8 cellular contexts compared by ENCODE assay signal in the genomic region with DNA sequence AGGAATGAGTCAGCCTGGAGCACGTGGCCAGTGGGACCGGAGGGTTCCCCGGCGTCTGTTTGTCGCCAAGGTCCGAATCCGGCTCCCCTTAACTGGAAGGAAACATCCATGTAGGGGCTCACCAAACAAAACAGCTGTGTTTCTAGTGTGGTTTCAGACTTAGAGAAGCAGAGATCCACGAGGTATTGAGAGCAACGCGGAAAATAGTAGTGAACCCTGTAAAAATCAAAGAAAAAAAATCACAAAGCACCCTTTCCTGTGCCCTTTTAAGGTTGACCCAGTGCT. TPM values are rescaled to one million over a fixed set of nuclear protein-coding genes. Genes with fewer than 3 reads are reported as not detected.
DNase-seq lines count a peak whose midpoint lies in the region; ATAC-seq, FAIRE-seq and TF ChIP-seq lines count a peak whose summit lies in the region.

No MANE protein-coding gene starts in this region.

- H3K36me3 Mint-ChIP-seq in activated T-cell treated with anti-CD3 and anti-CD28 coated beads, Interleukin-2, amount 50 U/mL, for 72 hours (ENCODE audit: insufficient read depth in 2 of 2) = peaks cover 7 to 26% of the 10 kb centered on the region in 2 donors

- H3K4me3 ChIP-seq in GM12878 (peak overlapping the region; percentile 93), lung (peak overlapping the region; percentile 69), tibial nerve (peak overlapping the region; percentile 71 to 87 (median 79))

- no peaks in the 10 kb centered on the region for H3K9me3 Mint-ChIP-seq in activated T-cell treated with anti-CD3 and anti-CD28 coated beads, Interleukin-2, amount 50 U/mL, for 72 hours

- in situ Hi-C loops in GM12878 (cut with MboI) = loop anchor here (25.0 kb wide), 1 partner anchor 649 kb away; a partner anchor contains a TSS

- POLR2A ChIA-PET in GM12878 (lab: Charles Lee) = interaction anchor here (0.6 to 2.9 kb wide), 7 partner anchors 9 to 273 kb away, joined by 3 to 56 read pairs (median 7); a partner anchor contains a TSS

- H3K4me3 Mint-ChIP-seq in activated T-cell treated with anti-CD3 and anti-CD28 coated beads, Interleukin-2, amount 50 U/mL, for 72 hours = peak overlapping the region; percentile 94 to 97

- peaks cover 56% of the 10 kb centered on the region for H3K4me1 Mint-ChIP-seq in activated T-cell treated with anti-CD3 and anti-CD28 coated beads, Interleukin-2, amount 50 U/mL, for 72 hours (ENCODE audit: low read depth)

- peak overlapping the region; percentile 11; the same call in 1 of the 2 replicates for H2AFZ ChIP-seq in GM12878 (ENCODE audit: control insufficient read depth, low read depth, low read length)

- intact Hi-C loops in GM12878 (cut with micrococcal nuclease; ENCODE audit: unreplicated experiment) = loop anchor here (5.0 to 10.0 kb wide), 3 partner anchors 56 to 1352 kb away; a partner anchor contains a TSS

- SMC1A ChIA-PET in GM12878 (lab: Charles Lee; ENCODE audit: uncharacterized antibody, unreplicated experiment) = interaction anchor here (1.2 to 2.5 kb wide), 6 partner anchors 9 to 73 kb away, joined by 3 to 16 read pairs (median 6); no protein-coding TSS in a partner anchor

- H3K27me3 ChIP-seq in GM12878 (replicated peaks in 1 of 2; ENCODE audit: control insufficient read depth in 2 of 2, insufficient read depth in 2 of 2, low read length in 1 of 2) = no peaks in the 10 kb centered on the region
- no peaks in the 10 kb centered on the region for H3K27me3 ChIP-seq in lung (ENCODE audit: control insufficient read depth, insufficient read depth)
- H3K27me3 ChIP-seq in tibial nerve = no peaks in the 10 kb centered on the region

- H3K27ac ChIP-seq in GM12878 (ENCODE audit: control insufficient read depth, insufficient read depth) = peak overlapping the region; percentile 93
- peak overlapping the region; percentile 95 to 100 for H3K27ac ChIP-seq in lung (ENCODE audit: low read depth in 1 of 2, low read length in 1 of 2)
- H3K27ac ChIP-seq in tibial nerve = peak overlapping the region; percentile 51 to 98 (median 89)

- ATAC-seq in activated T-cell treated with anti-CD3 and anti-CD28 coated beads, Interleukin-2, amount 50 U/mL, for 72 hours (replicated peaks in 1 of 2) = no peak
- no peak for ATAC-seq in GM12878
- ATAC-seq in lung (ENCODE audit: insufficient read depth, low FRiP score) = no peak
- ATAC-seq in HG03095 (IDR thresholded peaks at IDR 0.05; ENCODE audit: unreplicated experiment) = no peak

- H4K20me1 ChIP-seq in GM12878 (ENCODE audit: control insufficient read depth, insufficient read depth) = peaks cover 3% of the 10 kb centered on the region; the same call in 1 of the 2 replicates

- TF ChIP-seq POLR2A in GM12878 (IDR thresholded peaks at IDR 0.05; ENCODE audit: low read depth, low read length) (no peak), tibial nerve (IDR thresholded peaks at IDR 0.05) (no peak)

- peak overlapping the region; percentile 98 for H3K9ac ChIP-seq in GM12878 (ENCODE audit: control insufficient read depth, insufficient read depth, low read length)

- peaks cover 39% of the 10 kb centered on the region for H3K79me2 ChIP-seq in GM12878 (ENCODE audit: control insufficient read depth, insufficient read depth, low read length)

- FAIRE-seq in GM12878 (lab: Jason Lieb, UNC) = no peak

- BruUV-seq in GM12878 (replicated peaks; lab: Mats Ljungman, UMichigan) = no TSS peak

- no peaks in the 10 kb centered on the region for H3K27me3 Mint-ChIP-seq in activated T-cell treated with anti-CD3 and anti-CD28 coated beads, Interleukin-2, amount 50 U/mL, for 72 hours (ENCODE audit: low read depth)

- DNase-seq in activated T-cell treated with anti-CD3 and anti-CD28 coated beads, Interleukin-2, amount 50 U/mL, for 72 hours = no peak
- no peak for DNase-seq in activated T-cell treated with anti-CD3 and anti-CD28 coated beads for 4 hours
- DNase-seq in GM12878 (ENCODE audit: low read depth, low spot score) = no peak
- no peak for DNase-seq in lung (ENCODE audit: low spot score)
- DNase-seq in tibial nerve (ENCODE audit: low spot score in 2 of 2) = peak in 1 of 2 donors; percentile 24
- no peak for DNase-seq in NCI-H1930 (lab: John Stamatoyannopoulos, UW)
- no peak for DNase-seq in activated CD8-positive, alpha-beta memory T cell treated with anti-CD3 and anti-CD28 coated beads, Interleukin-2, amount 50 U/mL, for 4 hours

- WGBS in GM12878 (ENCODE audit: insufficient coverage, insufficient replicate concordance, low lambda C conversion rate, missing lambda C conversion rate) = 0% methylated on average over 10 of the region's 10 CpGs
- 0 to 1% methylated on average over 10 of the region's 10 CpGs for whole genome bisulfite sequencing in lung, 2 donors
- WGBS in tibial nerve, 2 donors = 0 to 3% methylated on average over 10 of the region's 10 CpGs

- peak overlapping the region; percentile 97 for H3K27ac Mint-ChIP-seq in activated T-cell treated with anti-CD3 and anti-CD28 coated beads, Interleukin-2, amount 50 U/mL, for 72 hours

- peaks cover 7 to 34% of the 10 kb centered on the region in 2 experiments for H3K36me3 ChIP-seq in GM12878 (ENCODE audit: control insufficient read depth in 2 of 2, insufficient read depth in 2 of 2, low read length in 1 of 2)
- peaks cover 0 to 6% of the 10 kb centered on the region in 2 donors for H3K36me3 ChIP-seq in lung (ENCODE audit: control insufficient read depth in 2 of 2, insufficient read depth in 2 of 2, low read length in 2 of 2)
- peaks cover 0 to 33% (median 6%) of the 10 kb centered on the region in 3 donors for H3K36me3 ChIP-seq in tibial nerve

- no peaks in the 10 kb centered on the region for H3K9me3 ChIP-seq in GM12878 (replicated peaks; ENCODE audit: control insufficient read depth, insufficient read depth, low read length)
- no peaks in the 10 kb centered on the region for H3K9me3 ChIP-seq in lung (ENCODE audit: control insufficient read depth in 2 of 2, insufficient read depth in 1 of 2, low read length in 1 of 2)
- H3K9me3 ChIP-seq in tibial nerve = no peaks in the 10 kb centered on the region

- RAD21 ChIA-PET in GM12878 (lab: Charles Lee; ENCODE audit: unreplicated experiment) = interaction anchor here (0.9 to 3.6 kb wide), 5 partner anchors 9 to 55 kb away, joined by 3 to 25 read pairs (median 6); no protein-coding TSS in a partner anchor

- TF ChIP-seq CTCF in GM12878 (IDR thresholded peaks at IDR 0.05 in 2 of 3, conservative IDR thresholded peaks at IDR 0.05 in 1 of 3; ENCODE audit: control insufficient read depth in 2 of 3, extremely low read depth in 1 of 3, insufficient read depth in 1 of 3, low read depth in 3 of 3, low read length in 3 of 3) (no peak), lung (IDR thresholded peaks at IDR 0.05; ENCODE audit: control extremely low read depth, extremely low read depth) (no peak), tibial nerve (IDR thresholded peaks at IDR 0.05) (no peak)

- peak overlapping the region; percentile 99 for H3K4me2 ChIP-seq in GM12878 (ENCODE audit: control insufficient read depth, insufficient read depth)

- peaks cover 40% of the 10 kb centered on the region for H3K4me1 ChIP-seq in GM12878 (ENCODE audit: control insufficient read depth, insufficient read depth, low read length)
- peaks cover 0 to 11% of the 10 kb centered on the region in 2 donors for H3K4me1 ChIP-seq in lung (ENCODE audit: control insufficient read depth in 2 of 2, insufficient read depth in 2 of 2, low read length in 2 of 2)
- peaks cover 0 to 25% (median 16%) of the 10 kb centered on the region in 4 donors for H3K4me1 ChIP-seq in tibial nerve

- CTCF ChIA-PET in GM12878 (lab: Yijun Ruan, JAX) = interaction anchor here (1.2 to 1.3 kb wide), 3 partner anchors 9 to 48 kb away, joined by 3 to 6 read pairs (median 5); no protein-coding TSS in a partner anchor

- no peak for TF ChIP-seq EP300 in GM12878 (IDR thresholded peaks at IDR 0.05; ENCODE audit: borderline replicate concordance in 1 of 2, control insufficient read depth in 1 of 2, low read depth in 2 of 2, low read length in 2 of 2)
- TF ChIP-seq EP300 in tibial nerve (IDR thresholded peaks at IDR 0.05) = no peak

- no peak for TF ChIP-seq RAD21 in GM12878 (IDR thresholded peaks at IDR 0.05; ENCODE audit: insufficient read depth, low read depth, low read length)

RNA-seq across cellular contexts. Expression of a gene that starts 38.3 kb away (rescaled TPM):
- under 1 TPM in 1 of 2 donors, not detected in 1; 0.09 TPM for total RNA-seq in activated T-cell treated with anti-CD3 and anti-CD28 coated beads, Interleukin-2, amount 50 U/mL, for 72 hours
- not detected in 2 replicates for total RNA-seq in GM12878 (2013; cell fraction: nucleolus; rRNA removed)
- total RNA-seq in GM12878 (2014; rRNA removed) (not detected in 2 replicates), GM12878 (2014; rRNA removed; fragmentation: Illumina TruSeq; extraction: Trizol) (not detected in 2 replicates), GM12878 (2021) (not detected in 2 replicates), lung (1 to 10 TPM in 1 of 2 donors, under 1 TPM in 1; 0.83 to 2.2 TPM), tibial nerve (under 1 TPM in 3 of 4 donors, not detected in 1; 0.63 to 0.90 (median 0.78) TPM)
- not detected for polyA plus RNA-seq in GM12878 (2011; ENCODE audit: low read depth)
- polyA plus RNA-seq in GM12878 (2011; rRNA removed) (not detected in 2 replicates), GM12878 (2014; fragmentation: Illumina TruSeq; extraction: Trizol) (not detected in 2 replicates), GM12878 (2014; fragmentation: Nextera tagmentation; extraction: Ambion mirVana) (not detected), GM12878 (2014; rRNA removed) (not detected in 2 replicates), GM12878 (2016; fragmentation: Nextera tagmentation; extraction: Ambion mirVana) (not detected), lung (under 1 TPM; 0.89 to 0.93 TPM)
- polyA plus RNA-seq in GM12878 (2011; cell fraction: cytosol; rRNA removed) = not detected in 2 replicates
- 0.04 TPM in 1 of 2 replicates, not detected in the other for polyA plus RNA-seq in GM12878 (2011; cell fraction: nucleus; rRNA removed)
- not detected in 2 replicates for polyA plus RNA-seq in GM12878 (2012)
- not detected in 2 replicates for polyA minus RNA-seq in GM12878 (2011; rRNA and poly(A)+ RNA removed)
- polyA minus RNA-seq in GM12878 (2011; cell fraction: cytosol; rRNA and poly(A)+ RNA removed) = not detected in 2 replicates
- not detected in 2 replicates for polyA minus RNA-seq in GM12878 (2011; cell fraction: nucleus; rRNA and poly(A)+ RNA removed)

RNA-seq across cellular contexts. Expression of a gene that starts 53.8 kb away (rescaled TPM):
- total RNA-seq in activated T-cell treated with anti-CD3 and anti-CD28 coated beads, Interleukin-2, amount 50 U/mL, for 72 hours = 1 to 10 TPM; 4.9 to 8.5 TPM
- total RNA-seq in GM12878 (2013; cell fraction: nucleolus; rRNA removed) = 22.3 and 26.2 TPM in 2 replicates
- 6.7 and 8.4 TPM in 2 replicates for total RNA-seq in GM12878 (2014; rRNA removed)
- 10.4 and 11.6 TPM in 2 replicates for total RNA-seq in GM12878 (2014; rRNA removed; fragmentation: Illumina TruSeq; extraction: Trizol)
- total RNA-seq in GM12878 (2021) = 18.8 and 20.1 TPM in 2 replicates
- 3.1 TPM for polyA plus RNA-seq in GM12878 (2011; ENCODE audit: low read depth)
- polyA plus RNA-seq in GM12878 (2011; rRNA removed) = 12.4 and 15.6 TPM in 2 replicates
- polyA plus RNA-seq in GM12878 (2011; cell fraction: cytosol; rRNA removed) = 3.8 and 3.9 TPM in 2 replicates
- 9.0 and 12.8 TPM in 2 replicates for polyA plus RNA-seq in GM12878 (2011; cell fraction: nucleus; rRNA removed)
- polyA plus RNA-seq in GM12878 (2012) = 4.7 and 6.8 TPM in 2 replicates
- 14.5 and 14.7 TPM in 2 replicates for polyA plus RNA-seq in GM12878 (2014; fragmentation: Illumina TruSeq; extraction: Trizol)
- polyA plus RNA-seq in GM12878 (2014; fragmentation: Nextera tagmentation; extraction: Ambion mirVana) = 1 to 10 TPM; 5.3 TPM
- 7.6 and 8.7 TPM in 2 replicates for polyA plus RNA-seq in GM12878 (2014; rRNA removed)
- polyA plus RNA-seq in GM12878 (2016; fragmentation: Nextera tagmentation; extraction: Ambion mirVana) = 10 to 100 TPM; 13.1 to 13.2 TPM
- 11.3 and 29.0 TPM in 2 replicates for polyA minus RNA-seq in GM12878 (2011; rRNA and poly(A)+ RNA removed)
- polyA minus RNA-seq in GM12878 (2011; cell fraction: cytosol; rRNA and poly(A)+ RNA removed) = 3.1 and 4.0 TPM in 2 replicates
- 9.1 and 15.4 TPM in 2 replicates for polyA minus RNA-seq in GM12878 (2011; cell fraction: nucleus; rRNA and poly(A)+ RNA removed)
- 10 to 100 TPM; 13.4 to 30.8 TPM for total RNA-seq in lung
- 1 to 10 TPM; 2.3 to 4.1 TPM for polyA plus RNA-seq in lung
- total RNA-seq in tibial nerve = 10 to 100 TPM; 28.2 to 55.5 (median 37.9) TPM
